Comparison of ENCODE assay signal across 9 cellular contexts in genomic region chr1:89041055-89041707, GRCh38. TPM values are rescaled to one million over a fixed set of nuclear protein-coding genes. Genes with fewer than 3 reads are reported as not detected.
A peak's percentile ranks its signal among the peaks of the same experiment; 100 is the strongest.
DNase-seq lines count a peak whose midpoint lies in the region; ATAC-seq and TF ChIP-seq lines count a peak whose summit lies in the region.
"Had no signal": no experiment of that assay in that cellular context is flagged by ENCODE, and none has a peak within 500 bp of the region (broad histone marks: within the 10 kb centered on the region; RNA-seq: fewer than 3 reads in every experiment).

No MANE protein-coding gene starts in this region.

- in situ Hi-C loops in HAP-1 (cut with MboI; ENCODE audit: low sequenced_read_pairs) = no loop called here

- peak; percentile 66 for DNase-seq in activated CD4-positive, alpha-beta memory T cell treated with anti-CD3 and anti-CD28 coated beads for 36 hours
- DNase-seq in activated CD4-positive, alpha-beta memory T cell treated with anti-CD3 and anti-CD28 coated beads, Interleukin-2, amount 10 ng/mL, durations not matched to agents 7 days and 5 days = no peak
- DNase-seq in RWPE2 (ENCODE audit: low spot score) (no peak), osteoblast (ENCODE audit: insufficient read length, low spot score, missing footprints) (peak; percentile 60), HAP-1 (ENCODE audit: low spot score in 2 of 2) (no peak), NOMO-1 treated with DMSO at 0.1 percent for 48 hours (lab: John Stamatoyannopoulos, UW; ENCODE audit: unreplicated experiment) (no peak), NCI-H2196 (lab: John Stamatoyannopoulos, UW; ENCODE audit: unreplicated experiment) (no peak)

- CTCF ChIA-PET in activated CD4-positive, alpha-beta memory T cell treated with anti-CD3 and anti-CD28 coated beads for 36 hours (lab: Charles Lee) = interaction anchor here (0.6 to 1.8 kb wide), 8 partner anchors 10 to 735 kb away, joined by 3 to 10 read pairs (median 3); partner anchors contain the start of genes GBP3 and GBP5
- CTCF ChIA-PET in activated CD4-positive, alpha-beta memory T cell treated with anti-CD3 and anti-CD28 coated beads, Interleukin-2, amount 10 ng/mL, durations not matched to agents 7 days and 5 days (lab: Charles Lee) = interaction anchor here (1.0 kb wide), 1 partner anchor 44 kb away, joined by 3 read pairs; no protein-coding TSS in a partner anchor

- H3K27ac ChIP-seq in RWPE2 (ENCODE audit: poor library complexity, severe bottlenecking) = no peak overlapping the region
- no peak overlapping the region for H3K27ac ChIP-seq in osteoblast (ENCODE audit: low read depth, low read length)

- no peak overlapping the region for H3K4me3 Mint-ChIP-seq in activated CD4-positive, alpha-beta memory T cell treated with anti-CD3 and anti-CD28 coated beads for 36 hours
- no peak overlapping the region for H3K4me3 Mint-ChIP-seq in activated CD4-positive, alpha-beta memory T cell treated with anti-CD3 and anti-CD28 coated beads, Interleukin-2, amount 10 ng/mL, durations not matched to agents 7 days and 5 days

- no peaks in the 10 kb centered on the region for H3K27me3 ChIP-seq in RWPE2 (ENCODE audit: insufficient read depth, poor library complexity, severe bottlenecking)
- no peaks in the 10 kb centered on the region for H3K27me3 ChIP-seq in osteoblast (ENCODE audit: insufficient read depth, low read length)
- H3K27me3 ChIP-seq in HAP-1 (ENCODE audit: low read depth) = no peaks in the 10 kb centered on the region

- peak overlapping the region; percentile 36 for H3K4me2 ChIP-seq in osteoblast (ENCODE audit: insufficient read depth, low read length)

- peak; percentile 97 for ATAC-seq in HG02798 (IDR thresholded peaks at IDR 0.05; ENCODE audit: poor library complexity, unreplicated experiment)
- peak; percentile 96 for ATAC-seq in RWPE2 (ENCODE audit: low read depth)
- ATAC-seq: K562 had no signal

- H3K79me2 ChIP-seq in osteoblast (ENCODE audit: insufficient read depth, low read length) = no peaks in the 10 kb centered on the region

- H3K4me1 Mint-ChIP-seq in activated CD4-positive, alpha-beta memory T cell treated with anti-CD3 and anti-CD28 coated beads for 36 hours (ENCODE audit: low read depth) = peaks cover 41% of the 10 kb centered on the region
- H3K4me1 Mint-ChIP-seq in activated CD4-positive, alpha-beta memory T cell treated with anti-CD3 and anti-CD28 coated beads, Interleukin-2, amount 10 ng/mL, durations not matched to agents 7 days and 5 days = peaks cover 25% of the 10 kb centered on the region

- H3K4me3 ChIP-seq in RWPE2 (ENCODE audit: severe bottlenecking) (no peak overlapping the region), osteoblast (ENCODE audit: insufficient read depth, low read length) (no peak overlapping the region), HAP-1 (no peak overlapping the region)
- H3K4me3 ChIP-seq: K562 had no signal

- H4K20me1 ChIP-seq in osteoblast (ENCODE audit: insufficient read depth, low read length) = no peaks in the 10 kb centered on the region

- no peaks in the 10 kb centered on the region for H3K36me3 ChIP-seq in RWPE2 (ENCODE audit: low read depth)
- H3K36me3 ChIP-seq in osteoblast (ENCODE audit: insufficient read depth, low read length) = no peaks in the 10 kb centered on the region
- no peaks in the 10 kb centered on the region for H3K36me3 ChIP-seq in HAP-1 (replicated peaks)

- H3K9me3 Mint-ChIP-seq in activated CD4-positive, alpha-beta memory T cell treated with anti-CD3 and anti-CD28 coated beads for 36 hours = peaks cover 19% of the 10 kb centered on the region
- peaks cover 5% of the 10 kb centered on the region for H3K9me3 Mint-ChIP-seq in activated CD4-positive, alpha-beta memory T cell treated with anti-CD3 and anti-CD28 coated beads, Interleukin-2, amount 10 ng/mL, durations not matched to agents 7 days and 5 days

- no peak for TF ChIP-seq CTCF in RWPE2 (IDR thresholded peaks at IDR 0.05; ENCODE audit: poor library complexity, severe bottlenecking)
- no peak for TF ChIP-seq CTCF in osteoblast (IDR thresholded peaks at IDR 0.05; ENCODE audit: extremely low read depth, low read depth, low read length)

- H3K9me3 ChIP-seq in RWPE2 (ENCODE audit: severe bottlenecking) (no peaks in the 10 kb centered on the region), osteoblast (ENCODE audit: low read depth, low read length) (no peaks in the 10 kb centered on the region), HAP-1 (no peaks in the 10 kb centered on the region)

- H3K36me3 Mint-ChIP-seq in activated CD4-positive, alpha-beta memory T cell treated with anti-CD3 and anti-CD28 coated beads for 36 hours = peaks cover 25% of the 10 kb centered on the region
- H3K36me3 Mint-ChIP-seq in activated CD4-positive, alpha-beta memory T cell treated with anti-CD3 and anti-CD28 coated beads, Interleukin-2, amount 10 ng/mL, durations not matched to agents 7 days and 5 days (ENCODE audit: low read depth) = peaks cover 38% of the 10 kb centered on the region

- POLR2A ChIA-PET in activated CD4-positive, alpha-beta memory T cell treated with anti-CD3 and anti-CD28 coated beads for 36 hours (lab: Charles Lee) = interaction anchor here (0.7 to 1.4 kb wide), 5 partner anchors 19 to 410 kb away, joined by 3 to 8 read pairs (median 6); partner anchors contain the start of genes GBP1, GBP3 and GBP4
- POLR2A ChIA-PET in activated CD4-positive, alpha-beta memory T cell treated with anti-CD3 and anti-CD28 coated beads, Interleukin-2, amount 10 ng/mL, durations not matched to agents 7 days and 5 days (lab: Charles Lee) = interaction anchor here (0.6 to 4.1 kb wide), 9 partner anchors 11 to 483 kb away, joined by 3 to 25 read pairs (median 5); partner anchors contain the start of genes GBP1, GBP3 and LRRC8B

- intact Hi-C loops in activated CD4-positive, alpha-beta memory T cell treated with anti-CD3 and anti-CD28 coated beads for 36 hours (cut with micrococcal nuclease) = loop anchor here (1.0 to 10.0 kb wide), 13 partner anchors 12 to 564 kb away; partner anchors contain the start of genes GBP1, GBP2, GBP3 and GBP4

- peaks cover 13% of the 10 kb centered on the region for H3K27me3 Mint-ChIP-seq in activated CD4-positive, alpha-beta memory T cell treated with anti-CD3 and anti-CD28 coated beads for 36 hours
- peaks cover 22% of the 10 kb centered on the region for H3K27me3 Mint-ChIP-seq in activated CD4-positive, alpha-beta memory T cell treated with anti-CD3 and anti-CD28 coated beads, Interleukin-2, amount 10 ng/mL, durations not matched to agents 7 days and 5 days

- H3K27ac Mint-ChIP-seq in activated CD4-positive, alpha-beta memory T cell treated with anti-CD3 and anti-CD28 coated beads for 36 hours = peak overlapping the region; percentile 70
- H3K27ac Mint-ChIP-seq in activated CD4-positive, alpha-beta memory T cell treated with anti-CD3 and anti-CD28 coated beads, Interleukin-2, amount 10 ng/mL, durations not matched to agents 7 days and 5 days = no peak overlapping the region

- H3K4me1 ChIP-seq in RWPE2 (ENCODE audit: insufficient read depth, poor library complexity, severe bottlenecking) = peaks cover 14% of the 10 kb centered on the region
- H3K4me1 ChIP-seq in osteoblast (ENCODE audit: insufficient read depth, low read length) = peaks cover 6% of the 10 kb centered on the region
- no peaks in the 10 kb centered on the region for H3K4me1 ChIP-seq in HAP-1

- H2AFZ ChIP-seq in osteoblast (ENCODE audit: low read length) = no peak overlapping the region

RNA-seq across cellular contexts. Expression of gene GBP3, which starts 18.5 kb away (rescaled TPM):
- total RNA-seq in activated CD4-positive, alpha-beta memory T cell treated with anti-CD3 and anti-CD28 coated beads for 36 hours = 1 to 10 TPM; 4.5 to 5.7 TPM
- 10 to 100 TPM; 33.6 to 34.4 TPM for total RNA-seq in activated CD4-positive, alpha-beta memory T cell treated with anti-CD3 and anti-CD28 coated beads, Interleukin-2, amount 10 ng/mL, durations not matched to agents 7 days and 5 days
- 22.4 and 39.1 TPM in 2 replicates for total RNA-seq in osteoblast

RNA-seq across cellular contexts. Expression of gene GBP1, which starts 23.8 kb away (rescaled TPM):
- total RNA-seq in activated CD4-positive, alpha-beta memory T cell treated with anti-CD3 and anti-CD28 coated beads for 36 hours = 10 to 100 TPM; 66.9 to 67.9 TPM
- 100 to 1,000 TPM; 141 to 144 TPM for total RNA-seq in activated CD4-positive, alpha-beta memory T cell treated with anti-CD3 and anti-CD28 coated beads, Interleukin-2, amount 10 ng/mL, durations not matched to agents 7 days and 5 days
- 23.9 and 32.2 TPM in 2 replicates for total RNA-seq in osteoblast
- total RNA-seq: K562 had no signal

RNA-seq across cellular contexts. Expression of gene KYAT3, which starts 48.8 kb away (rescaled TPM):
- 10 to 100 TPM; 66.8 to 71.4 TPM for total RNA-seq in activated CD4-positive, alpha-beta memory T cell treated with anti-CD3 and anti-CD28 coated beads for 36 hours
- total RNA-seq in activated CD4-positive, alpha-beta memory T cell treated with anti-CD3 and anti-CD28 coated beads, Interleukin-2, amount 10 ng/mL, durations not matched to agents 7 days and 5 days = 10 to 100 TPM; 43.7 to 44.0 TPM
- total RNA-seq in osteoblast = 44.8 and 53.9 TPM in 2 replicates

RNA-seq across cellular contexts. Expression of gene RBMXL1, which starts 48.8 kb away (rescaled TPM):
- 10 to 100 TPM; 28.1 to 31.5 TPM for total RNA-seq in activated CD4-positive, alpha-beta memory T cell treated with anti-CD3 and anti-CD28 coated beads for 36 hours
- total RNA-seq in activated CD4-positive, alpha-beta memory T cell treated with anti-CD3 and anti-CD28 coated beads, Interleukin-2, amount 10 ng/mL, durations not matched to agents 7 days and 5 days = 10 to 100 TPM; 20.3 to 20.9 TPM
- total RNA-seq in osteoblast = 11.5 and 13.4 TPM in 2 replicates

Comparison
In these comparisons a context has a peak if more than half of its experiments do, and no peak if none do; other contexts are left out.
1. DNase-seq: peak in activated CD4-positive, alpha-beta memory T cell treated with anti-CD3 and anti-CD28 coated beads for 36 hours (single experiment) and osteoblast (single experiment); none in activated CD4-positive, alpha-beta memory T cell treated with anti-CD3 and anti-CD28 coated beads, Interleukin-2, amount 10 ng/mL, durations not matched to agents 7 days and 5 days (single experiment), RWPE2 (single experiment), HAP-1 (0 of 2), NOMO-1 treated with DMSO at 0.1 percent for 48 hours (single experiment) and NCI-H2196 (single experiment).